ENCODE assay signal across 1 cellular context in genomic region chr9:91949946-91950664, GRCh38.
TF ChIP-seq lines count a peak whose summit lies in the region.

TSS of gene ROR2 (minus strand) at chr9:91950228.

TF ChIP-seq in HEK293, 187 proteins besides CTCF, POLR2A, EP300 and RAD21 (continued from another document and continues in another):
- TF ChIP-seq, protein P1, sequence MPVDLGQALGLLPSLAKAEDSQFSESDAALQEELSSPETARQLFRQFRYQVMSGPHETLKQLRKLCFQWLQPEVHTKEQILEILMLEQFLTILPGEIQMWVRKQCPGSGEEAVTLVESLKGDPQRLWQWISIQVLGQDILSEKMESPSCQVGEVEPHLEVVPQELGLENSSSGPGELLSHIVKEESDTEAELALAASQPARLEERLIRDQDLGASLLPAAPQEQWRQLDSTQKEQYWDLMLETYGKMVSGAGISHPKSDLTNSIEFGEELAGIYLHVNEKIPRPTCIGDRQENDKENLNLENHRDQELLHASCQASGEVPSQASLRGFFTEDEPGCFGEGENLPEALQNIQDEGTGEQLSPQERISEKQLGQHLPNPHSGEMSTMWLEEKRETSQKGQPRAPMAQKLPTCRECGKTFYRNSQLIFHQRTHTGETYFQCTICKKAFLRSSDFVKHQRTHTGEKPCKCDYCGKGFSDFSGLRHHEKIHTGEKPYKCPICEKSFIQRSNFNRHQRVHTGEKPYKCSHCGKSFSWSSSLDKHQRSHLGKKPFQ (tag by site-specific recombination; IDR thresholded peaks at IDR 0.05): no peak
- TF ChIP-seq KLF10 (tag by site-specific recombination; IDR thresholded peaks at IDR 0.05): 0 out of 2 replicates have a peak, but pooled peaks have one; percentile 37
- no peak for TF ChIP-seq KLF1 (tag by site-specific recombination; IDR thresholded peaks at IDR 0.05)
- no peak for TF ChIP-seq ZNF830 (tag by site-specific recombination; IDR thresholded peaks at IDR 0.05; ENCODE audit: low read depth)
- TF ChIP-seq ZNF707 (tag by site-specific recombination; IDR thresholded peaks at IDR 0.05): no peak
- no peak for TF ChIP-seq ZNF585B (tag by site-specific recombination; IDR thresholded peaks at IDR 0.05)
- 0 out of 2 replicates have a peak, but pooled peaks have one; percentile 54 for TF ChIP-seq ZNF561 (tag by site-specific recombination; IDR thresholded peaks at IDR 0.05; ENCODE audit: borderline replicate concordance)
- no peak for TF ChIP-seq ZNF140 (tag by site-specific recombination; IDR thresholded peaks at IDR 0.05)
- TF ChIP-seq ZFHX2 (tag by site-specific recombination; conservative IDR thresholded peaks at IDR 0.05): peak; percentile 81
- peak; percentile 11; the same call in 1 of the 2 replicates for TF ChIP-seq GLIS1 (tag by site-specific recombination; IDR thresholded peaks at IDR 0.05)
- TF ChIP-seq GLI2 (tag by site-specific recombination; IDR thresholded peaks at IDR 0.05; ENCODE audit: borderline replicate concordance, low read depth): no peak
- no peak for TF ChIP-seq ZNF501 (tag by site-specific recombination; IDR thresholded peaks at IDR 0.05)
- TF ChIP-seq ZNF558 (tag by site-specific recombination; IDR thresholded peaks at IDR 0.05): no peak
- TF ChIP-seq KLF17 (tag by site-specific recombination; IDR thresholded peaks at IDR 0.05): no peak
- no peak for TF ChIP-seq IKZF3 (tag by site-specific recombination; IDR thresholded peaks at IDR 0.05)
- no peak for TF ChIP-seq ZBTB21 (tag by site-specific recombination; IDR thresholded peaks at IDR 0.05)
- no peak for TF ChIP-seq ZNF391 (tag by site-specific recombination; IDR thresholded peaks at IDR 0.05; ENCODE audit: borderline replicate concordance, low read depth)
- no peak for TF ChIP-seq ZNF580 (tag by site-specific recombination; IDR thresholded peaks at IDR 0.05)
- TF ChIP-seq SP7 (tag by site-specific recombination; IDR thresholded peaks at IDR 0.05): no peak
- no peak for TF ChIP-seq ZNF133 (tag by site-specific recombination; IDR thresholded peaks at IDR 0.05)
- TF ChIP-seq ZNF146 (tag by site-specific recombination; IDR thresholded peaks at IDR 0.05): no peak
- TF ChIP-seq ZNF184 (tag by site-specific recombination; IDR thresholded peaks at IDR 0.05): no peak
- TF ChIP-seq ZNF2 (tag by site-specific recombination; IDR thresholded peaks at IDR 0.05): no peak
- TF ChIP-seq ATF2 (tag by site-specific recombination; IDR thresholded peaks at IDR 0.05; ENCODE audit: low read depth): no peak
- peak; percentile 57; the same call in 1 of the 2 replicates for TF ChIP-seq ZNF341 (tag by site-specific recombination; IDR thresholded peaks at IDR 0.05; ENCODE audit: low read depth)
- no peak for TF ChIP-seq OVOL3 (tag by site-specific recombination; IDR thresholded peaks at IDR 0.05)
- TF ChIP-seq, protein P2, sequence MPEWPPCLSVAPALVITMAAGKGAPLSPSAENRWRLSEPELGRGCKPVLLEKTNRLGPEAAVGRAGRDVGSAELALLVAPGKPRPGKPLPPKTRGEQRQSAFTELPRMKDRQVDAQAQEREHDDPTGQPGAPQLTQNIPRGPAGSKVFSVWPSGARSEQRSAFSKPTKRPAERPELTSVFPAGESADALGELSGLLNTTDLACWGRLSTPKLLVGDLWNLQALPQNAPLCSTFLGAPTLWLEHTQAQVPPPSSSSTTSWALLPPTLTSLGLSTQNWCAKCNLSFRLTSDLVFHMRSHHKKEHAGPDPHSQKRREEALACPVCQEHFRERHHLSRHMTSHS (tag by site-specific recombination; IDR thresholded peaks at IDR 0.05): no peak
- TF ChIP-seq ZNF302 (tag by site-specific recombination; IDR thresholded peaks at IDR 0.05; ENCODE audit: low read depth): no peak
- TF ChIP-seq ZNF837 (tag by site-specific recombination; IDR thresholded peaks at IDR 0.05): no peak
- TF ChIP-seq EGR2 (tag by site-specific recombination; IDR thresholded peaks at IDR 0.05; ENCODE audit: low read depth): peak; percentile 29; the same call in 1 of the 2 replicates
- TF ChIP-seq ZNF394 (tag by site-specific recombination; IDR thresholded peaks at IDR 0.05; ENCODE audit: borderline replicate concordance): no peak
- TF ChIP-seq, protein P3, sequence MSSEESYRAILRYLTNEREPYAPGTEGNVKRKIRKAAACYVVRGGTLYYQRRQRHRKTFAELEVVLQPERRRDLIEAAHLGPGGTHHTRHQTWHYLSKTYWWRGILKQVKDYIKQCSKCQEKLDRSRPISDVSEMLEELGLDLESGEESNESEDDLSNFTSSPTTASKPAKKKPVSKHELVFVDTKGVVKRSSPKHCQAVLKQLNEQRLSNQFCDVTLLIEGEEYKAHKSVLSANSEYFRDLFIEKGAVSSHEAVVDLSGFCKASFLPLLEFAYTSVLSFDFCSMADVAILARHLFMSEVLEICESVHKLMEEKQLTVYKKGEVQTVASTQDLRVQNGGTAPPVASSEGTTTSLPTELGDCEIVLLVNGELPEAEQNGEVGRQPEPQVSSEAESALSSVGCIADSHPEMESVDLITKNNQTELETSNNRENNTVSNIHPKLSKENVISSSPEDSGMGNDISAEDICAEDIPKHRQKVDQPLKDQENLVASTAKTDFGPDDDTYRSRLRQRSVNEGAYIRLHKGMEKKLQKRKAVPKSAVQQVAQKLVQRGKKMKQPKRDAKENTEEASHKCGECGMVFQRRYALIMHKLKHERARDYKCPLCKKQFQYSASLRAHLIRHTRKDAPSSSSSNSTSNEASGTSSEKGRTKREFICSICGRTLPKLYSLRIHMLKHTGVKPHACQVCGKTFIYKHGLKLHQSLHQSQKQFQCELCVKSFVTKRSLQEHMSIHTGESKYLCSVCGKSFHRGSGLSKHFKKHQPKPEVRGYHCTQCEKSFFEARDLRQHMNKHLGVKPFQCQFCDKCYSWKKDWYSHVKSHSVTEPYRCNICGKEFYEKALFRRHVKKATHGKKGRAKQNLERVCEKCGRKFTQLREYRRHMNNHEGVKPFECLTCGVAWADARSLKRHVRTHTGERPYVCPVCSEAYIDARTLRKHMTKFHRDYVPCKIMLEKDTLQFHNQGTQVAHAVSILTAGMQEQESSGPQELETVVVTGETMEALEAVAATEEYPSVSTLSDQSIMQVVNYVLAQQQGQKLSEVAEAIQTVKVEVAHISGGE (tag by site-specific recombination; conservative IDR thresholded peaks at IDR 0.05; ENCODE audit: low read depth): 0 out of 2 replicates have a peak, but pooled peaks have one; percentile 17
- no peak for TF ChIP-seq ZSCAN5A (tag by site-specific recombination; IDR thresholded peaks at IDR 0.05)
- no peak for TF ChIP-seq ZNF473 (tag by site-specific recombination; IDR thresholded peaks at IDR 0.05)
- TF ChIP-seq ZBTB1 (tag by site-specific recombination; IDR thresholded peaks at IDR 0.05): no peak
- no peak for TF ChIP-seq ZNF629 (tag by site-specific recombination; IDR thresholded peaks at IDR 0.05)
- no peak for TF ChIP-seq ZNF433 (tag by site-specific recombination; IDR thresholded peaks at IDR 0.05; ENCODE audit: low read depth)
- TF ChIP-seq KLF9 (tag by site-specific recombination; IDR thresholded peaks at IDR 0.05; ENCODE audit: low read depth): no peak
- TF ChIP-seq ZNF791 (tag by site-specific recombination; IDR thresholded peaks at IDR 0.05): no peak
- TF ChIP-seq, protein P4, sequence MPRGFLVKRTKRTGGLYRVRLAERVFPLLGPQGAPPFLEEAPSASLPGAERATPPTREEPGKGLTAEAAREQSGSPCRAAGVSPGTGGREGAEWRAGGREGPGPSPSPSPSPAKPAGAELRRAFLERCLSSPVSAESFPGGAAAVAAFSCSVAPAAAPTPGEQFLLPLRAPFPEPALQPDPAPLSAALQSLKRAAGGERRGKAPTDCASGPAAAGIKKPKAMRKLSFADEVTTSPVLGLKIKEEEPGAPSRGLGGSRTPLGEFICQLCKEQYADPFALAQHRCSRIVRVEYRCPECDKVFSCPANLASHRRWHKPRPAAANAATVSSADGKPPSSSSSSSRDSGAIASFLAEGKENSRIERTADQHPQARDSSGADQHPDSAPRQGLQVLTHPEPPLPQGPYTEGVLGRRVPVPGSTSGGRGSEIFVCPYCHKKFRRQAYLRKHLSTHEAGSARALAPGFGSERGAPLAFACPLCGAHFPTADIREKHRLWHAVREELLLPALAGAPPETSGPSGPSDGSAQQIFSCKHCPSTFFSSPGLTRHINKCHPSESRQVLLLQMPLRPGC (tag by site-specific recombination; IDR thresholded peaks at IDR 0.05): no peak
- 0 out of 2 replicates have a peak, but pooled peaks have one; percentile 35 for TF ChIP-seq PBX3 (CRISPR knock-in tag; IDR thresholded peaks at IDR 0.05)
- TF ChIP-seq ZNF223 (tag by site-specific recombination; IDR thresholded peaks at IDR 0.05): no peak
- TF ChIP-seq ZNF23 (tag by site-specific recombination; IDR thresholded peaks at IDR 0.05; ENCODE audit: borderline replicate concordance): no peak
- no peak for TF ChIP-seq ZNF548 (tag by site-specific recombination; IDR thresholded peaks at IDR 0.05)
- no peak for TF ChIP-seq HOXA7 (CRISPR knock-in tag; IDR thresholded peaks at IDR 0.05; ENCODE audit: borderline replicate concordance)
- TF ChIP-seq ZBTB20 (tag by site-specific recombination; IDR thresholded peaks at IDR 0.05): peak; percentile 81
- TF ChIP-seq ZNF354C (tag by site-specific recombination; IDR thresholded peaks at IDR 0.05; ENCODE audit: borderline replicate concordance, low read depth): no peak
- TF ChIP-seq ZNF513 (tag by site-specific recombination; IDR thresholded peaks at IDR 0.05): no peak
- TF ChIP-seq ZNF510 (tag by site-specific recombination; IDR thresholded peaks at IDR 0.05; ENCODE audit: insufficient replicate concordance): no peak
- no peak for TF ChIP-seq ZNF623 (tag by site-specific recombination; IDR thresholded peaks at IDR 0.05)
- no peak for TF ChIP-seq ZFP3 (tag by site-specific recombination; IDR thresholded peaks at IDR 0.05; ENCODE audit: low read depth)
- peak; percentile 42; the same call in 1 of the 2 replicates for TF ChIP-seq ZNF660 (tag by site-specific recombination; IDR thresholded peaks at IDR 0.05)
- TF ChIP-seq ZNF571 (tag by site-specific recombination; IDR thresholded peaks at IDR 0.05): no peak
- TF ChIP-seq ZNF704 (tag by site-specific recombination; IDR thresholded peaks at IDR 0.05): no peak
